In the genomic region with DNA sequence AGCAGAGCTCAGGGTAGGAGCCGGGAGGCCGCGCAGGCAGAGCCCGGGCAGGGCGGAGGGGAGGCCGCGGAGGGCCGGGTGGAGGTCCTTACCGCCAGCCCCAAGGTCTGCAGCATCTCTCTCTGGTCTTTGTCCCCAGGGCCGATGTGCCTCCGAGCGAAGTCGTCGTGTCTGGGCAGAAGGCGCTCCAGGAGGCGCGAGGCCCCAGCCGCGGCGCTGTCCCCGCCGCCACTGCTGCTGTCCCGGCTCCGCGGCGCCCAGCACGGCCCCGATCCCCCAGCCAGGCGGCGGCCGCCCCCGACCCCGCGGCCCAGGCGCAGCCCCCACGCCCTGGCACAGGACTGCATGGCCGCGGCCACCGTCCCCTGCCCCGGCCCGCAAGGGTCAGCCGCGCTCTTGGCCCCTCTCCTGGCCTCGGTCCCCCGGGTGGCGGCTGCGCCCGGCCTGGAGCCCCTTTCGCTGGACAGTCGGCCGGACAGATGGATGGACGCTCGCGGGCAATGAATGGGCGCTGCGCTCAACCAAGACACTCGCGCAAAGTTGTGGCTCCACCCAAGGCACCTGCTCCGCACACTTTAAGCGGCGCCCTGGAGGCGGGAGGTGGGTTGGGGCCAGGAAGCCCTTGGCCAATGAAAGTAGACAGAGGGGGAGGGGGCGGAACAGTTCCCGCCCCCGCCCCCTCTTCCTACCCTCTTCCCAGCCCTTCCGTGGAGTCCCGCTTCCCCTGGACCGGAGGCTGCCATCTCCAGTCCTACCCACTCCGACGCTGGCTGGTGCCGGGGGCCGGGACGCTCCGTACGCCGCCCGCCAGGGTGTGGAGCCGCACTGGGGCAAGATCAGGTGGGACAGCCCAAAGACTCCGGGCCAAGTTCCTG, we compare ENCODE assay signal across 1 cellular context.
A peak's percentile ranks its signal among the peaks of the same experiment; 100 is the strongest.
TF ChIP-seq lines count a peak whose summit lies in the region.

A gene (minus strand): TSS at position 577 of the 875 bp plus-strand sequence. CDS start 230 bp downstream, at position 347.

TF ChIP-seq in HepG2, 621 proteins besides CTCF, POLR2A, EP300 and RAD21 (continued from another document and continues in another):
- TF ChIP-seq, protein P1, sequence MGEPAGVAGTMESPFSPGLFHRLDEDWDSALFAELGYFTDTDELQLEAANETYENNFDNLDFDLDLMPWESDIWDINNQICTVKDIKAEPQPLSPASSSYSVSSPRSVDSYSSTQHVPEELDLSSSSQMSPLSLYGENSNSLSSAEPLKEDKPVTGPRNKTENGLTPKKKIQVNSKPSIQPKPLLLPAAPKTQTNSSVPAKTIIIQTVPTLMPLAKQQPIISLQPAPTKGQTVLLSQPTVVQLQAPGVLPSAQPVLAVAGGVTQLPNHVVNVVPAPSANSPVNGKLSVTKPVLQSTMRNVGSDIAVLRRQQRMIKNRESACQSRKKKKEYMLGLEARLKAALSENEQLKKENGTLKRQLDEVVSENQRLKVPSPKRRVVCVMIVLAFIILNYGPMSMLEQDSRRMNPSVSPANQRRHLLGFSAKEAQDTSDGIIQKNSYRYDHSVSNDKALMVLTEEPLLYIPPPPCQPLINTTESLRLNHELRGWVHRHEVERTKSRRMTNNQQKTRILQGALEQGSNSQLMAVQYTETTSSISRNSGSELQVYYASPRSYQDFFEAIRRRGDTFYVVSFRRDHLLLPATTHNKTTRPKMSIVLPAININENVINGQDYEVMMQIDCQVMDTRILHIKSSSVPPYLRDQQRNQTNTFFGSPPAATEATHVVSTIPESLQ (CRISPR knock-in tag; conservative IDR thresholded peaks at IDR 0.05), result no peak
- TF ChIP-seq NCOR1 (IDR thresholded peaks at IDR 0.05; ENCODE audit: borderline replicate concordance, low read length) (no peak; the same call in 1 of the 2 replicates), ZBTB3 (CRISPR knock-in tag; IDR thresholded peaks at IDR 0.05; ENCODE audit: borderline replicate concordance, low read depth) (0 out of 2 replicates have a peak, but pooled peaks have one; percentile 60), LCORL (IDR thresholded peaks at IDR 0.05) (no peak), LCORL (CRISPR knock-in tag; IDR thresholded peaks at IDR 0.05) (no peak; the same call in 1 of the 2 replicates), ASH2L (IDR thresholded peaks at IDR 0.05; ENCODE audit: insufficient read length, low read depth, low read length) (peak; percentile 56), MEIS2 (CRISPR knock-in tag; IDR thresholded peaks at IDR 0.05) (peak; percentile 35; the same call in 1 of the 2 replicates), ZNF264 (CRISPR knock-in tag; IDR thresholded peaks at IDR 0.05) (peak; percentile 43; the same call in 1 of the 2 replicates), ZNF850 (CRISPR knock-in tag; conservative IDR thresholded peaks at IDR 0.05) (no peak), SIN3A (IDR thresholded peaks at IDR 0.05; ENCODE audit: borderline replicate concordance, low read depth, low read length) (peak; percentile 55; the same call in 1 of the 2 replicates), ESRRA (CRISPR knock-in tag; IDR thresholded peaks at IDR 0.05; ENCODE audit: low read depth) (0 out of 2 replicates have a peak, but pooled peaks have one; percentile 16), ZNF329 (CRISPR knock-in tag; IDR thresholded peaks at IDR 0.05; ENCODE audit: low read depth) (0 out of 2 replicates have a peak, but pooled peaks have one; percentile 23), ISL2 (CRISPR knock-in tag; IDR thresholded peaks at IDR 0.05) (peak; percentile 70), ZKSCAN8 (CRISPR knock-in tag; IDR thresholded peaks at IDR 0.05; ENCODE audit: borderline replicate concordance) (peak; percentile 63; the same call in 1 of the 2 replicates), PLRG1 (conservative IDR thresholded peaks at IDR 0.05) (no peak), KLF9 (CRISPR knock-in tag; IDR thresholded peaks at IDR 0.05; ENCODE audit: low read depth) (no peak), ZFP62 (CRISPR knock-in tag; IDR thresholded peaks at IDR 0.05) (no peak), SMC3 (IDR thresholded peaks at IDR 0.05; ENCODE audit: low read length) (no peak), BORCS8-MEF2B (CRISPR knock-in tag; IDR thresholded peaks at IDR 0.05) (no peak), ZSCAN31 (CRISPR knock-in tag; IDR thresholded peaks at IDR 0.05; ENCODE audit: low read depth) (no peak), GATAD2A (CRISPR knock-in tag; IDR thresholded peaks at IDR 0.05) (no peak), MIER2 (CRISPR knock-in tag; IDR thresholded peaks at IDR 0.05) (no peak; the same call in 1 of the 2 replicates), U2AF2 (IDR thresholded peaks at IDR 0.05; ENCODE audit: low read depth, low read length) (no peak), XBP1 (CRISPR knock-in tag; IDR thresholded peaks at IDR 0.05) (no peak), SP5 (CRISPR knock-in tag; IDR thresholded peaks at IDR 0.05; ENCODE audit: borderline replicate concordance, low read depth) (peak; percentile 88), ZNF780A (CRISPR knock-in tag; IDR thresholded peaks at IDR 0.05) (no peak), STAG1 (CRISPR knock-in tag; IDR thresholded peaks at IDR 0.05) (0 out of 2 replicates have a peak, but pooled peaks have one; percentile 15), PITX1 (CRISPR knock-in tag; IDR thresholded peaks at IDR 0.05) (no peak), DR1 (CRISPR knock-in tag; IDR thresholded peaks at IDR 0.05) (peak; percentile 99), ATF1 (CRISPR knock-in tag; IDR thresholded peaks at IDR 0.05) (no peak), ZNF788 (CRISPR knock-in tag; IDR thresholded peaks at IDR 0.05; ENCODE audit: borderline replicate concordance) (no peak), SNAI1 (CRISPR knock-in tag; IDR thresholded peaks at IDR 0.05; ENCODE audit: borderline replicate concordance) (no peak; the same call in 1 of the 2 replicates)
- TF ChIP-seq, protein P2, sequence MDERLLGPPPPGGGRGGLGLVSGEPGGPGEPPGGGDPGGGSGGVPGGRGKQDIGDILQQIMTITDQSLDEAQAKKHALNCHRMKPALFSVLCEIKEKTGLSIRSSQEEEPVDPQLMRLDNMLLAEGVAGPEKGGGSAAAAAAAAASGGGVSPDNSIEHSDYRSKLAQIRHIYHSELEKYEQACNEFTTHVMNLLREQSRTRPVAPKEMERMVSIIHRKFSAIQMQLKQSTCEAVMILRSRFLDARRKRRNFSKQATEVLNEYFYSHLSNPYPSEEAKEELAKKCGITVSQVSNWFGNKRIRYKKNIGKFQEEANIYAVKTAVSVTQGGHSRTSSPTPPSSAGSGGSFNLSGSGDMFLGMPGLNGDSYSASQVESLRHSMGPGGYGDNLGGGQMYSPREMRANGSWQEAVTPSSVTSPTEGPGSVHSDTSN (CRISPR knock-in tag; IDR thresholded peaks at IDR 0.05), result no peak
- TF ChIP-seq, protein P3, sequence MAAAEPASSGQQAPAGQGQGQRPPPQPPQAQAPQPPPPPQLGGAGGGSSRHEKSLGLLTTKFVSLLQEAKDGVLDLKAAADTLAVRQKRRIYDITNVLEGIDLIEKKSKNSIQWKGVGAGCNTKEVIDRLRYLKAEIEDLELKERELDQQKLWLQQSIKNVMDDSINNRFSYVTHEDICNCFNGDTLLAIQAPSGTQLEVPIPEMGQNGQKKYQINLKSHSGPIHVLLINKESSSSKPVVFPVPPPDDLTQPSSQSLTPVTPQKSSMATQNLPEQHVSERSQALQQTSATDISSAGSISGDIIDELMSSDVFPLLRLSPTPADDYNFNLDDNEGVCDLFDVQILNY (CRISPR knock-in tag; conservative IDR thresholded peaks at IDR 0.05), result no peak
- TF ChIP-seq, protein P4, sequence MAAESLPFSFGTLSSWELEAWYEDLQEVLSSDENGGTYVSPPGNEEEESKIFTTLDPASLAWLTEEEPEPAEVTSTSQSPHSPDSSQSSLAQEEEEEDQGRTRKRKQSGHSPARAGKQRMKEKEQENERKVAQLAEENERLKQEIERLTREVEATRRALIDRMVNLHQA (CRISPR knock-in tag; IDR thresholded peaks at IDR 0.05), result no peak
- TF ChIP-seq, protein P5, sequence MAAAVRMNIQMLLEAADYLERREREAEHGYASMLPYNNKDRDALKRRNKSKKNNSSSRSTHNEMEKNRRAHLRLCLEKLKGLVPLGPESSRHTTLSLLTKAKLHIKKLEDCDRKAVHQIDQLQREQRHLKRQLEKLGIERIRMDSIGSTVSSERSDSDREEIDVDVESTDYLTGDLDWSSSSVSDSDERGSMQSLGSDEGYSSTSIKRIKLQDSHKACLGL (CRISPR knock-in tag; IDR thresholded peaks at IDR 0.05), result peak; percentile 54
- TF ChIP-seq, protein P6, sequence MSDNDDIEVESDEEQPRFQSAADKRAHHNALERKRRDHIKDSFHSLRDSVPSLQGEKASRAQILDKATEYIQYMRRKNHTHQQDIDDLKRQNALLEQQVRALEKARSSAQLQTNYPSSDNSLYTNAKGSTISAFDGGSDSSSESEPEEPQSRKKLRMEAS (IDR thresholded peaks at IDR 0.05), result peak; percentile 67; the same call in 1 of the 2 replicates
- TF ChIP-seq, protein P7, sequence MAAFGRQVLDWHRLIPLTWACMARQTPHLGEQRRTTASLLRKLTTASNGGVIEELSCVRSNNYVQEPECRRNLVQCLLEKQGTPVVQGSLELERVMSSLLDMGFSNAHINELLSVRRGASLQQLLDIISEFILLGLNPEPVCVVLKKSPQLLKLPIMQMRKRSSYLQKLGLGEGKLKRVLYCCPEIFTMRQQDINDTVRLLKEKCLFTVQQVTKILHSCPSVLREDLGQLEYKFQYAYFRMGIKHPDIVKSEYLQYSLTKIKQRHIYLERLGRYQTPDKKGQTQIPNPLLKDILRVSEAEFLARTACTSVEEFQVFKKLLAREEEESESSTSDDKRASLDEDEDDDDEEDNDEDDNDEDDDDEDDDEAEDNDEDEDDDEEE (CRISPR knock-in tag; IDR thresholded peaks at IDR 0.05), result no peak
- TF ChIP-seq, protein P8, sequence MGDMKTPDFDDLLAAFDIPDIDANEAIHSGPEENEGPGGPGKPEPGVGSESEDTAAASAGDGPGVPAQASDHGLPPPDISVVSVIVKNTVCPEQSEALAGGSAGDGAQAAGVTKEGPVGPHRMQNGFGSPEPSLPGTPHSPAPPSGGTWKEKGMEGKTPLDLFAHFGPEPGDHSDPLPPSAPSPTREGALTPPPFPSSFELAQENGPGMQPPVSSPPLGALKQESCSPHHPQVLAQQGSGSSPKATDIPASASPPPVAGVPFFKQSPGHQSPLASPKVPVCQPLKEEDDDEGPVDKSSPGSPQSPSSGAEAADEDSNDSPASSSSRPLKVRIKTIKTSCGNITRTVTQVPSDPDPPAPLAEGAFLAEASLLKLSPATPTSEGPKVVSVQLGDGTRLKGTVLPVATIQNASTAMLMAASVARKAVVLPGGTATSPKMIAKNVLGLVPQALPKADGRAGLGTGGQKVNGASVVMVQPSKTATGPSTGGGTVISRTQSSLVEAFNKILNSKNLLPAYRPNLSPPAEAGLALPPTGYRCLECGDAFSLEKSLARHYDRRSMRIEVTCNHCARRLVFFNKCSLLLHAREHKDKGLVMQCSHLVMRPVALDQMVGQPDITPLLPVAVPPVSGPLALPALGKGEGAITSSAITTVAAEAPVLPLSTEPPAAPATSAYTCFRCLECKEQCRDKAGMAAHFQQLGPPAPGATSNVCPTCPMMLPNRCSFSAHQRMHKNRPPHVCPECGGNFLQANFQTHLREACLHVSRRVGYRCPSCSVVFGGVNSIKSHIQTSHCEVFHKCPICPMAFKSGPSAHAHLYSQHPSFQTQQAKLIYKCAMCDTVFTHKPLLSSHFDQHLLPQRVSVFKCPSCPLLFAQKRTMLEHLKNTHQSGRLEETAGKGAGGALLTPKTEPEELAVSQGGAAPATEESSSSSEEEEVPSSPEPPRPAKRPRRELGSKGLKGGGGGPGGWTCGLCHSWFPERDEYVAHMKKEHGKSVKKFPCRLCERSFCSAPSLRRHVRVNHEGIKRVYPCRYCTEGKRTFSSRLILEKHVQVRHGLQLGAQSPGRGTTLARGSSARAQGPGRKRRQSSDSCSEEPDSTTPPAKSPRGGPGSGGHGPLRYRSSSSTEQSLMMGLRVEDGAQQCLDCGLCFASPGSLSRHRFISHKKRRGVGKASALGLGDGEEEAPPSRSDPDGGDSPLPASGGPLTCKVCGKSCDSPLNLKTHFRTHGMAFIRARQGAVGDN (CRISPR knock-in tag; IDR thresholded peaks at IDR 0.05), result peak; percentile 86
- TF ChIP-seq, protein P9, sequence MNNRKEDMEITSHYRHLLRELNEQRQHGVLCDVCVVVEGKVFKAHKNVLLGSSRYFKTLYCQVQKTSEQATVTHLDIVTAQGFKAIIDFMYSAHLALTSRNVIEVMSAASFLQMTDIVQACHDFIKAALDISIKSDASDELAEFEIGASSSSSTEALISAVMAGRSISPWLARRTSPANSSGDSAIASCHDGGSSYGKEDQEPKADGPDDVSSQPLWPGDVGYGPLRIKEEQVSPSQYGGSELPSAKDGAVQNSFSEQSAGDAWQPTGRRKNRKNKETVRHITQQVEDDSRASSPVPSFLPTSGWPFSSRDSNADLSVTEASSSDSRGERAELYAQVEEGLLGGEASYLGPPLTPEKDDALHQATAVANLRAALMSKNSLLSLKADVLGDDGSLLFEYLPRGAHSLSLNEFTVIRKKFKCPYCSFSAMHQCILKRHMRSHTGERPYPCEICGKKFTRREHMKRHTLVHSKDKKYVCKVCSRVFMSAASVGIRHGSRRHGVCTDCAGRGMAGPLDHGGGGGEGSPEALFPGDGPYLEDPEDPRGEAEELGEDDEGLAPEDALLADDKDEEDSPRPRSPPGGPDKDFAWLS (CRISPR knock-in tag; IDR thresholded peaks at IDR 0.05; ENCODE audit: borderline replicate concordance), result peak; percentile 29; the same call in 1 of the 2 replicates
- TF ChIP-seq, protein P10, sequence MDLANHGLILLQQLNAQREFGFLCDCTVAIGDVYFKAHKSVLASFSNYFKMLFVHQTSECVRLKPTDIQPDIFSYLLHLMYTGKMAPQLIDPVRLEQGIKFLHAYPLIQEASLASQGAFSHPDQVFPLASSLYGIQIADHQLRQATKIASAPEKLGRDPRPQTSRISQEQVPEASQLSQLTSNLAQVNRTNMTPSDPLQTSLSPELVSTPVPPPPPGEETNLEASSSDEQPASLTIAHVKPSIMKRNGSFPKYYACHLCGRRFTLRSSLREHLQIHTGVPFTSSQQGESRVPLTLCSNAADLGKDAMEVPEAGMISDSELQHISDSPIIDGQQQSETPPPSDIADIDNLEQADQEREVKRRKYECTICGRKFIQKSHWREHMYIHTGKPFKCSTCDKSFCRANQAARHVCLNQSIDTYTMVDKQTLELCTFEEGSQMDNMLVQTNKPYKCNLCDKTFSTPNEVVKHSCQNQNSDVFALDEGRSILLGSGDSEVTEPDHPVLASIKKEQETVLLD (CRISPR knock-in tag; IDR thresholded peaks at IDR 0.05; ENCODE audit: low read depth), result 0 out of 2 replicates have a peak, but pooled peaks have one; percentile 16
- TF ChIP-seq, protein P11, sequence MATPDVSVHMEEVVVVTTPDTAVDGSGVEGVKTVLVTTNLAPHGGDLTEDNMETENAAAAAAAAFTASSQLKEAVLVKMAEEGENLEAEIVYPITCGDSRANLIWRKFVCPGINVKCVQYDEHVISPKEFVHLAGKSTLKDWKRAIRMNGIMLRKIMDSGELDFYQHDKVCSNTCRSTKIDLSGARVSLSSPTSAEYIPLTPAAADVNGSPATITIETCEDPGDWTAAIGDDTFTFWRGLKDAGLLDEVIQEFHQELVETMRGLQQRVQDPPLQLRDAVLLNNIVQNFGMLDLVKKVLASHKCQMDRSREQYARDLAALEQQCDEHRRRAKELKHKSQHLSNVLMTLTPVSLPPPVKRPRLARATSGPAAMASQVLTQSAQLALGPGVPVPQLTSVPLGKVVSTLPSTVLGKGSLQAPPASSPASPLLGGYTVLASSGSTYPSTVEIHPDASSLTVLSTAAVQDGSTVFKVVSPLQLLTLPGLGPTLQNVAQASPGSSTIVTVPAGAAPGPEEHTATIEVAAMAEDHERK (CRISPR knock-in tag; IDR thresholded peaks at IDR 0.05; ENCODE audit: low read depth), result no peak
- TF ChIP-seq, protein P12, sequence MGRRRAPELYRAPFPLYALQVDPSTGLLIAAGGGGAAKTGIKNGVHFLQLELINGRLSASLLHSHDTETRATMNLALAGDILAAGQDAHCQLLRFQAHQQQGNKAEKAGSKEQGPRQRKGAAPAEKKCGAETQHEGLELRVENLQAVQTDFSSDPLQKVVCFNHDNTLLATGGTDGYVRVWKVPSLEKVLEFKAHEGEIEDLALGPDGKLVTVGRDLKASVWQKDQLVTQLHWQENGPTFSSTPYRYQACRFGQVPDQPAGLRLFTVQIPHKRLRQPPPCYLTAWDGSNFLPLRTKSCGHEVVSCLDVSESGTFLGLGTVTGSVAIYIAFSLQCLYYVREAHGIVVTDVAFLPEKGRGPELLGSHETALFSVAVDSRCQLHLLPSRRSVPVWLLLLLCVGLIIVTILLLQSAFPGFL (CRISPR knock-in tag; IDR thresholded peaks at IDR 0.05), result no peak
